ENCODE assay signal across 9 cellular contexts in genomic region chr18:8754995-8755955, GRCh38. TPM values are rescaled to one million over a fixed set of nuclear protein-coding genes. Genes with fewer than 3 reads are reported as not detected.
DNase-seq lines count a peak whose midpoint lies in the region; ATAC-seq and TF ChIP-seq lines count a peak whose summit lies in the region.
"Had no signal": no experiment of that assay in that cellular context is flagged by ENCODE, and none has a peak within 500 bp of the region (broad histone marks: within the 10 kb centered on the region; RNA-seq: fewer than 3 reads in every experiment).

No MANE protein-coding gene starts in this region.

- H3K79me2 ChIP-seq in KMS-11 (ENCODE audit: insufficient read depth, low read depth) (no peaks in the 10 kb centered on the region), smooth muscle cell (ENCODE audit: low read depth) (peaks cover 11% of the 10 kb centered on the region)

- H3K4me1 Mint-ChIP-seq in activated naive CD4-positive, alpha-beta T cell treated with anti-CD3 and anti-CD28 coated beads, Interleukin-2, amount 50 U/mL, for 24 hours: peaks cover 32% of the 10 kb centered on the region

- H3K4me2 ChIP-seq in KMS-11: peak overlapping the region; percentile 50
- no peak overlapping the region for H3K4me2 ChIP-seq in smooth muscle cell

- H3F3A ChIP-seq in smooth muscle cell (ENCODE audit: low read depth): peaks cover 16% of the 10 kb centered on the region

- H3K27ac ChIP-seq in KMS-11 (peak overlapping the region; percentile 46; the same call in 1 of the 2 replicates), smooth muscle cell (ENCODE audit: low read depth) (peak overlapping the region; percentile 11), left ventricle myocardium inferior (replicated peaks) (no peak overlapping the region)
- H3K27ac ChIP-seq: right lobe of liver had no signal

- no peaks in the 10 kb centered on the region for H3K9me3 Mint-ChIP-seq in activated naive CD4-positive, alpha-beta T cell treated with anti-CD3 and anti-CD28 coated beads, Interleukin-2, amount 50 U/mL, for 24 hours

- H3K9ac ChIP-seq in KMS-11 (peak overlapping the region; percentile 11; the same call in 1 of the 2 replicates), smooth muscle cell (ENCODE audit: low read depth) (no peak overlapping the region)

- H3K4me3 ChIP-seq in KMS-11 (IDR thresholded peaks at IDR 0.05; ENCODE audit: insufficient read depth, low read depth, low read length) (no peak overlapping the region), smooth muscle cell (no peak overlapping the region), left ventricle myocardium inferior (no peak overlapping the region)
- H3K4me3 ChIP-seq: right lobe of liver had no signal

- no peaks in the 10 kb centered on the region for H4K20me1 ChIP-seq in KMS-11 (ENCODE audit: insufficient read depth)
- no peaks in the 10 kb centered on the region for H4K20me1 ChIP-seq in smooth muscle cell (ENCODE audit: low read depth)

- WGBS in smooth muscle cell (ENCODE audit: low lambda C conversion rate): 89% methylated on average over 20 of the region's 20 CpGs

- H3K27me3 Mint-ChIP-seq in activated naive CD4-positive, alpha-beta T cell treated with anti-CD3 and anti-CD28 coated beads, Interleukin-2, amount 50 U/mL, for 24 hours: no peaks in the 10 kb centered on the region

- H3K36me3 ChIP-seq in KMS-11 (ENCODE audit: insufficient read depth): no peaks in the 10 kb centered on the region
- H3K36me3 ChIP-seq in smooth muscle cell (ENCODE audit: low read depth): no peaks in the 10 kb centered on the region
- H3K36me3 ChIP-seq in left ventricle myocardium inferior: no peaks in the 10 kb centered on the region
- H3K36me3 ChIP-seq: right lobe of liver had no signal

- ATAC-seq in GM18505 (IDR thresholded peaks at IDR 0.05; ENCODE audit: unreplicated experiment) (peak; percentile 75), Right ventricle myocardium superior (ENCODE audit: poor library complexity) (no peak)

- H3K4me1 ChIP-seq in KMS-11 (ENCODE audit: low read depth, poor library complexity, severe bottlenecking): peaks cover 22% of the 10 kb centered on the region
- peaks cover 9% of the 10 kb centered on the region for H3K4me1 ChIP-seq in smooth muscle cell (ENCODE audit: low read depth)
- H3K4me1 ChIP-seq in left ventricle myocardium inferior: no peaks in the 10 kb centered on the region
- H3K4me1 ChIP-seq: right lobe of liver had no signal

- peak overlapping the region; percentile 48 for H3K27ac Mint-ChIP-seq in activated naive CD4-positive, alpha-beta T cell treated with anti-CD3 and anti-CD28 coated beads, Interleukin-2, amount 50 U/mL, for 24 hours

- no peak for TF ChIP-seq CTCF in KMS-11 (conservative IDR thresholded peaks at IDR 0.05; ENCODE audit: low read depth, low read length)
- TF ChIP-seq CTCF in smooth muscle cell (IDR thresholded peaks at IDR 0.05; ENCODE audit: borderline replicate concordance, insufficient read depth, poor library complexity, severe bottlenecking): no peak
- TF ChIP-seq CTCF in left ventricle myocardium inferior (IDR thresholded peaks at IDR 0.05; ENCODE audit: borderline replicate concordance): no peak

- no peaks in the 10 kb centered on the region for H3K27me3 ChIP-seq in KMS-11 (ENCODE audit: insufficient read depth, low read depth)
- H3K27me3 ChIP-seq in smooth muscle cell (ENCODE audit: low read depth): no peaks in the 10 kb centered on the region
- H3K27me3 ChIP-seq in left ventricle myocardium inferior (ENCODE audit: low read depth): no peaks in the 10 kb centered on the region
- H3K27me3 ChIP-seq: right lobe of liver had no signal

- H3K9me3 ChIP-seq in smooth muscle cell (replicated peaks; ENCODE audit: low read depth) (no peaks in the 10 kb centered on the region), left ventricle myocardium inferior (replicated peaks) (peaks cover 4% of the 10 kb centered on the region)
- H3K9me3 ChIP-seq: right lobe of liver had no signal

- H3K36me3 Mint-ChIP-seq in activated naive CD4-positive, alpha-beta T cell treated with anti-CD3 and anti-CD28 coated beads, Interleukin-2, amount 50 U/mL, for 24 hours: no peaks in the 10 kb centered on the region

- H2AFZ ChIP-seq in KMS-11 (ENCODE audit: low read depth) (no peak overlapping the region), smooth muscle cell (ENCODE audit: low read depth) (no peak overlapping the region)

- intact Hi-C loops in left ventricle myocardium inferior (cut with micrococcal nuclease) (no loop called here), Right ventricle myocardium superior (cut with DNase I) (no loop called here)

- no peak for TF ChIP-seq POLR2A in GM18505 (IDR thresholded peaks at IDR 0.05; ENCODE audit: borderline replicate concordance, extremely low read depth, insufficient read depth, insufficient read length)

- H3K4me3 Mint-ChIP-seq in activated naive CD4-positive, alpha-beta T cell treated with anti-CD3 and anti-CD28 coated beads, Interleukin-2, amount 50 U/mL, for 24 hours: peak overlapping the region; percentile 52

- DNase-seq in smooth muscle cell (lab: John Stamatoyannopoulos, UW; ENCODE audit: unreplicated experiment) (no peak), left ventricle myocardium inferior (no peak), NCI-H345 treated with DMSO at 0.1 percent for 48 hours (lab: John Stamatoyannopoulos, UW; ENCODE audit: unreplicated experiment) (no peak), Right ventricle myocardium superior (no peak), GDM1 (lab: John Stamatoyannopoulos, UW) (no peak)
- DNase-seq: right lobe of liver had no signal

RNA-seq across cellular contexts. Expression of gene MTCL1, which starts 49.9 kb away (rescaled TPM):
- total RNA-seq in smooth muscle cell (15.2 and 15.3 TPM in 2 replicates), left ventricle myocardium inferior (9.1 TPM), Right ventricle myocardium superior (9.0 TPM)
- 5.5 and 9.9 TPM in 2 replicates for polyA plus RNA-seq in smooth muscle cell
